In the genomic region with DNA sequence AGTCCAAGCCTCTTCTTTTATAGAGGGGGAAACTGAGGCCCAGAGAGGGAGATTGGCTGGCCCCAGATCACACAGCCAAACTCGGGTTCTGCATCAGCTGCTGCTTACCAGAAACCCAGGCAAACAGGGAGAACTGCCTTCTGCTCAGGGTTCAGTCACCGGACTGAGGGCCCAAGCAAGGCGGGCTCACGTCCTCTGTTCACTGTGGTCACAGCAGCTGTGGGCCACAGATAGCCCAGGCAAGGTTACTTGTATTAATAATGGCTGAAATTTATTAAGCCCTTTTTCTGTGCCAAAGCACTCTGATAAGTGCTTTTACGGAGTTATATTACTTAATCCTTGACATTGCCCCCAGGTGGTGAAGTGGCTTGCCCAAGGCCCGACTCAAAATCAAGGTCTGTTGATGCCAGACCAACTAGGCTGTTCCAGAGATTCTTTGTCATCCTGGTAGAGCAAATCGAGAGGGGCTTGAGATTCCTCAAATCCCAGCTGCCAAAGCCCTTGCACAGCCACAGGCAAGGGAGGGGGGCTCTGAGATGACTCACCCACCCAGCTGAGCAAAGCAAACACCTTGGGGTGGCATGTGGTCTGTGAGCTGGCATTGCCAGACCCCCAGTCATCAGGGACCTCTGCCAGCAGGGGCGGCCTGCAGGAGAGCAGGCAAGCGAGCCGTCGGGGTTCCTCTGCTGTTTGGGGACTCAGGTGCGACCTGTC, we compare ENCODE assay signal across 12 cellular contexts. TPM values are rescaled to one million over a fixed set of nuclear protein-coding genes. Genes with fewer than 3 reads are reported as not detected.
DNase-seq lines count a peak whose midpoint lies in the region; ATAC-seq and TF ChIP-seq lines count a peak whose summit lies in the region.
"Had no signal": no experiment of that assay in that cellular context is flagged by ENCODE, and none has a peak within 500 bp of the region (broad histone marks: within the 10 kb centered on the region; RNA-seq: fewer than 3 reads in every experiment).

No MANE protein-coding gene starts in this region.

- in situ Hi-C loops in GM23248 (cut with MboI): no loop called here

- H3K79me2 ChIP-seq in GM23248 (ENCODE audit: insufficient read depth): no peaks in the 10 kb centered on the region

- DNase-seq in GM23248: peak; percentile 69
- DNase-seq in NCI-H524 treated with DMSO at 0.1 percent for 48 hours (lab: John Stamatoyannopoulos, UW): peak; percentile 93
- peak; percentile 67 for DNase-seq in dermis blood vessel endothelial cell
- DNase-seq in non-pigmented ciliary epithelial cell (ENCODE audit: low read depth): peak; percentile 63
- no peak for DNase-seq in MV-4-11 (lab: John Stamatoyannopoulos, UW)
- no peak for DNase-seq in natural killer cell
- DNase-seq: activated T-cell treated with anti-CD3 and anti-CD28 coated beads for 4 hours, DND-41, erythroblast, H9 had no signal

- 69 to 71% methylated on average over 12 of the region's 12 CpGs for WGBS in GM23248 (ENCODE audit: low coverage in 1 of 2, low lambda C conversion rate in 2 of 2, missing lambda C conversion rate in 2 of 2), 2 experiments

- H3K9me3 Mint-ChIP-seq in natural killer cell: no peaks in the 10 kb centered on the region
- H3K9me3 Mint-ChIP-seq: H9 had no signal

- peaks cover 41% of the 10 kb centered on the region for H3F3A ChIP-seq in GM23248 (ENCODE audit: insufficient read depth)

- no peak overlapping the region for H2AFZ ChIP-seq in GM23248

- H3K9me3 ChIP-seq in GM23248 (ENCODE audit: low read depth): no peaks in the 10 kb centered on the region

- H3K4me1 Mint-ChIP-seq in natural killer cell: peaks cover 7 to 8% of the 10 kb centered on the region in 2 donors

- H3K9ac ChIP-seq in GM23248: no peak overlapping the region

- H3K36me3 ChIP-seq in GM23248 (ENCODE audit: low read depth): no peaks in the 10 kb centered on the region

- H3K4me1 ChIP-seq in GM23248 (ENCODE audit: insufficient read depth): peaks cover 36% of the 10 kb centered on the region

- no peak for TF ChIP-seq CTCF in natural killer cell (IDR thresholded peaks at IDR 0.05)

- H3K36me3 Mint-ChIP-seq in natural killer cell: no peaks in the 10 kb centered on the region

- no peak overlapping the region for H3K27ac Mint-ChIP-seq in natural killer cell

- H4K20me1 ChIP-seq in GM23248 (ENCODE audit: insufficient read depth): no peaks in the 10 kb centered on the region

- intact Hi-C loops in natural killer cell (cut with micrococcal nuclease): no loop called here

- no peaks in the 10 kb centered on the region for H3K9me2 ChIP-seq in GM23248 (ENCODE audit: insufficient read depth)

- no peak for ATAC-seq in GM19463 (IDR thresholded peaks at IDR 0.05; ENCODE audit: unreplicated experiment)
- no peak for ATAC-seq in natural killer cell
- ATAC-seq in HG03025 (IDR thresholded peaks at IDR 0.05; ENCODE audit: low FRiP score, unreplicated experiment): no peak

- peaks cover 0 to 3% of the 10 kb centered on the region in 2 donors for H3K27me3 Mint-ChIP-seq in natural killer cell (ENCODE audit: low read depth in 2 of 2)

- H3K27me3 ChIP-seq in GM23248 (replicated peaks; ENCODE audit: insufficient read depth): no peaks in the 10 kb centered on the region

- no peak overlapping the region for H3K4me3 Mint-ChIP-seq in natural killer cell
- H3K4me3 Mint-ChIP-seq: H9 had no signal

- no peak overlapping the region for H3K4me2 ChIP-seq in GM23248 (ENCODE audit: unreplicated experiment)

- no peak overlapping the region for H3K4me3 ChIP-seq in GM23248

- H3K27ac ChIP-seq in GM23248: no peak overlapping the region

RNA-seq across cellular contexts. Expression of a gene that starts 36.5 kb away (rescaled TPM):
- total RNA-seq in GM23248 (2014; rRNA removed; shearing (Covaris generic)): 5.1 and 9.0 TPM in 2 replicates
- 1.0 and 2.0 TPM in 2 replicates for polyA plus RNA-seq in GM23248 (2016; fragmentation: Nextera tagmentation; extraction: Ambion mirVana)
- total RNA-seq in dermis blood vessel endothelial cell (35.1 and 42.3 TPM in 2 replicates), natural killer cell (under 1 TPM in 2 of 3 donors, not detected in 1; 0.14 to 0.23 TPM)

Comparison
In these comparisons a context has a peak if more than half of its experiments do, and no peak if none do; other contexts are left out.
1. DNase-seq: peak in GM23248 (single experiment), NCI-H524 treated with DMSO at 0.1 percent for 48 hours (single experiment), dermis blood vessel endothelial cell (single experiment) and non-pigmented ciliary epithelial cell (single experiment); none in MV-4-11 (single experiment) and natural killer cell (single experiment).